In genomic region chr22:38869663-38870062, GRCh38 we compare ENCODE assay signal across 9 cellular contexts. TPM values are rescaled to one million over a fixed set of nuclear protein-coding genes. Genes with fewer than 3 reads are reported as not detected.
A peak's percentile ranks its signal among the peaks of the same experiment; 100 is the strongest.
DNase-seq lines count a peak whose midpoint lies in the region; ATAC-seq and TF ChIP-seq lines count a peak whose summit lies in the region.
"Had no signal": no experiment of that assay in that cellular context is flagged by ENCODE, and none has a peak within 500 bp of the region (broad histone marks: within the 10 kb centered on the region; RNA-seq: fewer than 3 reads in every experiment).

No MANE protein-coding gene starts in this region.

- H3K4me3 ChIP-seq in SK-N-MC (peak overlapping the region; percentile 87), endodermal cell (ENCODE audit: low read length) (no peak overlapping the region)

- H3K36me3 ChIP-seq in SK-N-MC (ENCODE audit: insufficient read depth, low read length) (peaks cover 60% of the 10 kb centered on the region), endodermal cell (ENCODE audit: control insufficient read depth, insufficient read depth, low read length) (peaks cover 23% of the 10 kb centered on the region)

- H3K36me3 Mint-ChIP-seq in T-helper 2 cell treated with Interferon-gamma antibody and Interleukin-4, amounts not matched to agents 5 μg/mL and 100 μg/mL, for 36 hours (ENCODE audit: low read depth) = peaks cover 17% of the 10 kb centered on the region
- no peaks in the 10 kb centered on the region for H3K36me3 Mint-ChIP-seq in endodermal cell (ENCODE audit: low read depth)
- peaks cover 51% of the 10 kb centered on the region for H3K36me3 Mint-ChIP-seq in stimulated activated effector memory CD8-positive, alpha-beta T cell treated with anti-CD3 and anti-CD28 coated beads, Interleukin-12 subunit alpha, Interleukin-12 subunit beta, amount 100 ng/mL, for 72 hours

- no peak for DNase-seq in T-helper 2 cell treated with Interferon-gamma antibody and Interleukin-4, amounts not matched to agents 5 μg/mL and 100 μg/mL, for 36 hours (ENCODE audit: low spot score)
- DNase-seq in T-helper 2 cell = no peak
- no peak for DNase-seq in SK-N-MC (ENCODE audit: low read depth, low spot score)
- DNase-seq in endodermal cell = peak; percentile 26
- DNase-seq in stimulated activated effector memory CD8-positive, alpha-beta T cell treated with anti-CD3 and anti-CD28 coated beads, Interleukin-12 subunit alpha, Interleukin-12 subunit beta, amount 100 ng/mL, for 72 hours (ENCODE audit: low spot score in 2 of 2) = no peak
- DNase-seq in NCI-H1694 treated with DMSO at 0.1 percent for 48 hours (lab: John Stamatoyannopoulos, UW) = no peak
- no peak for DNase-seq in HUDEP-2 (lab: John Stamatoyannopoulos, UW; ENCODE audit: unreplicated experiment in 76 of 76)
- DNase-seq in foreskin melanocyte = no peak
- DNase-seq: esophagus squamous epithelium had no signal

- 93 to 100% methylated on average over 3 of the region's 3 CpGs for WGBS in endodermal cell (ENCODE audit: insufficient coverage in 1 of 2, insufficient read length in 1 of 2), 2 experiments

- peaks cover 37% of the 10 kb centered on the region for H3K4me1 Mint-ChIP-seq in T-helper 2 cell treated with Interferon-gamma antibody and Interleukin-4, amounts not matched to agents 5 μg/mL and 100 μg/mL, for 36 hours (ENCODE audit: low read depth)
- H3K4me1 Mint-ChIP-seq in endodermal cell = peaks cover 16% of the 10 kb centered on the region
- peaks cover 51% of the 10 kb centered on the region for H3K4me1 Mint-ChIP-seq in stimulated activated effector memory CD8-positive, alpha-beta T cell treated with anti-CD3 and anti-CD28 coated beads, Interleukin-12 subunit alpha, Interleukin-12 subunit beta, amount 100 ng/mL, for 72 hours

- no peaks in the 10 kb centered on the region for H3K9me3 Mint-ChIP-seq in T-helper 2 cell treated with Interferon-gamma antibody and Interleukin-4, amounts not matched to agents 5 μg/mL and 100 μg/mL, for 36 hours
- no peaks in the 10 kb centered on the region for H3K9me3 Mint-ChIP-seq in endodermal cell
- H3K9me3 Mint-ChIP-seq in stimulated activated effector memory CD8-positive, alpha-beta T cell treated with anti-CD3 and anti-CD28 coated beads, Interleukin-12 subunit alpha, Interleukin-12 subunit beta, amount 100 ng/mL, for 72 hours = no peaks in the 10 kb centered on the region

- H3K4me3 Mint-ChIP-seq in T-helper 2 cell treated with Interferon-gamma antibody and Interleukin-4, amounts not matched to agents 5 μg/mL and 100 μg/mL, for 36 hours = peak overlapping the region; percentile 91
- no peak overlapping the region for H3K4me3 Mint-ChIP-seq in endodermal cell
- H3K4me3 Mint-ChIP-seq in stimulated activated effector memory CD8-positive, alpha-beta T cell treated with anti-CD3 and anti-CD28 coated beads, Interleukin-12 subunit alpha, Interleukin-12 subunit beta, amount 100 ng/mL, for 72 hours = peak overlapping the region; percentile 94

- peaks cover 6% of the 10 kb centered on the region for H3K4me1 ChIP-seq in endodermal cell (ENCODE audit: control insufficient read depth, insufficient read depth, low read length)

- peaks cover 19% of the 10 kb centered on the region for H3K27me3 Mint-ChIP-seq in T-helper 2 cell treated with Interferon-gamma antibody and Interleukin-4, amounts not matched to agents 5 μg/mL and 100 μg/mL, for 36 hours (ENCODE audit: low read depth)
- H3K27me3 Mint-ChIP-seq in endodermal cell (ENCODE audit: insufficient read depth) = peaks cover 41% of the 10 kb centered on the region

- peak overlapping the region; percentile 82 for H3K27ac Mint-ChIP-seq in T-helper 2 cell treated with Interferon-gamma antibody and Interleukin-4, amounts not matched to agents 5 μg/mL and 100 μg/mL, for 36 hours
- no peak overlapping the region for H3K27ac Mint-ChIP-seq in endodermal cell
- peak overlapping the region; percentile 89 for H3K27ac Mint-ChIP-seq in stimulated activated effector memory CD8-positive, alpha-beta T cell treated with anti-CD3 and anti-CD28 coated beads, Interleukin-12 subunit alpha, Interleukin-12 subunit beta, amount 100 ng/mL, for 72 hours

- H3K9ac ChIP-seq in SK-N-MC (ENCODE audit: insufficient read length) (peak overlapping the region; percentile 57), endodermal cell (ENCODE audit: extremely low read depth, low read length, poor library complexity, severe bottlenecking) (no peak overlapping the region)

- H3K9me3 ChIP-seq in SK-N-MC (ENCODE audit: low read depth, low read length) (no peaks in the 10 kb centered on the region), endodermal cell (ENCODE audit: control insufficient read depth, low read length) (no peaks in the 10 kb centered on the region)
- H3K9me3 ChIP-seq: esophagus squamous epithelium had no signal

- H3K27me3 ChIP-seq in endodermal cell (ENCODE audit: control insufficient read depth, insufficient read depth, low read length, poor library complexity, severe bottlenecking) = peaks cover 6% of the 10 kb centered on the region

- ATAC-seq in stimulated activated effector memory CD8-positive, alpha-beta T cell treated with anti-CD3 and anti-CD28 coated beads, Interleukin-12 subunit alpha, Interleukin-12 subunit beta, amount 100 ng/mL, for 72 hours = no peak

- H3K27ac ChIP-seq in SK-N-MC = peak overlapping the region; percentile 77; the same call in 1 of the 2 replicates
- H3K27ac ChIP-seq in endodermal cell (ENCODE audit: low read depth, low read length) = no peak overlapping the region

- TF ChIP-seq CTCF in endodermal cell (conservative IDR thresholded peaks at IDR 0.05) = no peak

RNA-seq across cellular contexts. Expression of gene CBX6, which starts 2.4 kb away (rescaled TPM):
- total RNA-seq in endodermal cell = 10 to 100 TPM; 12.8 to 28.2 TPM
- polyA plus RNA-seq in endodermal cell (2013, experiment 1 of 2) = 18.6 TPM
- polyA plus RNA-seq in endodermal cell (2013, experiment 2 of 2) = 18.3 TPM

RNA-seq across cellular contexts. Expression of gene NPTXR, which starts 25.8 kb away (rescaled TPM):
- 1 to 10 TPM; 2.1 to 2.5 TPM for total RNA-seq in endodermal cell
- polyA plus RNA-seq in endodermal cell (2013, experiment 1 of 2) = 3.2 TPM
- polyA plus RNA-seq in endodermal cell (2013, experiment 2 of 2) = 2.6 TPM
